Comparison of ENCODE assay signal across 23 cellular contexts in genomic region chr11:78469905-78470304, GRCh38. TPM values are rescaled to one million over a fixed set of nuclear protein-coding genes. Genes with fewer than 3 reads are reported as not detected.
DNase-seq lines count a peak whose midpoint lies in the region; ATAC-seq, FAIRE-seq and TF ChIP-seq lines count a peak whose summit lies in the region.
"Had no signal": no experiment of that assay in that cellular context is flagged by ENCODE, and none has a peak within 500 bp of the region (broad histone marks: within the 10 kb centered on the region; RNA-seq: fewer than 3 reads in every experiment).

No MANE protein-coding gene starts in this region.

- ATAC-seq in right lobe of liver (peak in 3 of 4 donors; percentile 57 to 64 (median 61)), HepG2 (no peak)
- no peak for ATAC-seq in stimulated activated naive B cell treated with anti-CD40 and anti-IgM and Interleukin-4, amounts not matched to agents 10 μg/mL and 1 μg/mL and 100 μg/mL, for 72 hours (replicated peaks)
- ATAC-seq: foreskin keratinocyte; natural killer cell treated with Interleukin-12 subunit alpha and Interleukin-12 subunit beta and Interleukin-15 and Interleukin-18, amount 100 ng/mL, for 72 hours had no signal

- no peaks in the 10 kb centered on the region for H3K9me3 ChIP-seq in right lobe of liver
- H3K9me3 ChIP-seq in HepG2 (ENCODE audit: low read length): no peaks in the 10 kb centered on the region
- H3K9me3 ChIP-seq: vagina had no signal

- DNase-seq in right lobe of liver (no peak), HepG2 (ENCODE audit: low spot score) (no peak), cerebellar cortex (ENCODE audit: low spot score) (peak; percentile 3), lung microvascular endothelial cell (ENCODE audit: low read depth in 2 of 2) (peak; percentile 80 to 83), AG20443 (ENCODE audit: low spot score) (no peak), NCI-H2196 (lab: John Stamatoyannopoulos, UW; ENCODE audit: unreplicated experiment) (no peak), NCI-H1048 (lab: John Stamatoyannopoulos, UW) (no peak)
- no peak for DNase-seq in stimulated activated naive B cell treated with anti-CD40 and anti-IgM and Interleukin-4, amounts not matched to agents 10 μg/mL and 1 μg/mL and 100 μg/mL, for 72 hours
- DNase-seq: activated CD4-positive, CD25-positive, alpha-beta regulatory T cell; DMS79; foreskin keratinocyte; mesendoderm; NCI-H1092 treated with DMSO at 0.1 percent for 48 hours; NCI-H774; spleen; substantia nigra had no signal

- H3K36me3 Mint-ChIP-seq in stimulated activated naive B cell treated with anti-CD40 and anti-IgM and Interleukin-4, amounts not matched to agents 10 μg/mL and 1 μg/mL and 100 μg/mL, for 72 hours: peaks cover 26 to 35% of the 10 kb centered on the region in 2 donors

- TF ChIP-seq POLR2A in right lobe of liver (IDR thresholded peaks at IDR 0.05) (no peak), HepG2 (IDR thresholded peaks at IDR 0.05; ENCODE audit: insufficient read depth in 1 of 2, low read depth in 2 of 2, low read length in 2 of 2) (no peak)

- TF ChIP-seq CTCF in right lobe of liver (IDR thresholded peaks at IDR 0.05) (no peak), HepG2 (CRISPR knock-in tag; IDR thresholded peaks at IDR 0.05) (no peak)

- no peak overlapping the region for H3K9ac ChIP-seq in HepG2 (ENCODE audit: insufficient read depth, low read depth, low read length)

- no peaks in the 10 kb centered on the region for H4K20me1 ChIP-seq in HepG2 (ENCODE audit: insufficient read depth, low read length)

- H3K27me3 ChIP-seq in right lobe of liver (no peaks in the 10 kb centered on the region), HepG2 (ENCODE audit: control insufficient read depth in 1 of 2, insufficient read depth in 2 of 2, low read length in 2 of 2) (no peaks in the 10 kb centered on the region)
- H3K27me3 ChIP-seq: foreskin keratinocyte, spleen, vagina had no signal

- H3K79me2 ChIP-seq in HepG2 (ENCODE audit: insufficient read depth, low read length): no peaks in the 10 kb centered on the region

- H3K36me3 ChIP-seq in right lobe of liver (no peaks in the 10 kb centered on the region), HepG2 (replicated peaks in 1 of 2; ENCODE audit: control insufficient read depth in 1 of 2, insufficient read depth in 2 of 2, low read length in 2 of 2) (peaks cover 6 to 26% of the 10 kb centered on the region in 2 experiments; a peak in 3 of 5 replicates)

- peaks cover 15 to 24% of the 10 kb centered on the region in 2 donors for H3K4me1 Mint-ChIP-seq in stimulated activated naive B cell treated with anti-CD40 and anti-IgM and Interleukin-4, amounts not matched to agents 10 μg/mL and 1 μg/mL and 100 μg/mL, for 72 hours

- H3K4me2 ChIP-seq in HepG2 (ENCODE audit: low read depth, low read length): no peak overlapping the region

- in situ Hi-C loops in HepG2 (cut with HindIII; ENCODE audit: extremely low pct_ligation_motif_present, low pct_unique_long_range_greater_than_20kb): no loop called here

- CTCF ChIA-PET in HepG2 (lab: Yijun Ruan, JAX; ENCODE audit: low intra/inter-chr PET ratio, low total read pairs): no interaction called here

- H3K27ac ChIP-seq in right lobe of liver (no peak overlapping the region), HepG2 (ENCODE audit: extremely low read length, insufficient read depth, low read length) (no peak overlapping the region)
- H3K27ac ChIP-seq: foreskin keratinocyte, vagina had no signal

- peak overlapping the region; percentile 2 for H3K27ac Mint-ChIP-seq in stimulated activated naive B cell treated with anti-CD40 and anti-IgM and Interleukin-4, amounts not matched to agents 10 μg/mL and 1 μg/mL and 100 μg/mL, for 72 hours
- H3K27ac Mint-ChIP-seq: activated naive CD8-positive, alpha-beta T cell; activated T-helper 1 cell treated with anti-CD3 and anti-CD28 coated beads, Interleukin-12 subunit alpha, Interleukin-12 subunit beta, Interleukin-2, Interleukin-4 antibody, amounts not matched to agents 30 ng/mL and 10 ng/mL and 1 ng/mL, durations not matched to agents 14 hours and 24 hours and 36 hours; natural killer cell treated with Interleukin-12 subunit alpha and Interleukin-12 subunit beta and Interleukin-15 and Interleukin-18, amount 100 ng/mL, for 72 hours; T-helper 2 cell treated with Interferon-gamma antibody and Interleukin-4, amounts not matched to agents 5 μg/mL and 100 μg/mL, for 36 hours had no signal

- no peaks in the 10 kb centered on the region for H3K27me3 Mint-ChIP-seq in stimulated activated naive B cell treated with anti-CD40 and anti-IgM and Interleukin-4, amounts not matched to agents 10 μg/mL and 1 μg/mL and 100 μg/mL, for 72 hours
- H3K27me3 Mint-ChIP-seq: activated naive CD8-positive, alpha-beta T cell; natural killer cell treated with Interleukin-12 subunit alpha and Interleukin-12 subunit beta and Interleukin-15 and Interleukin-18, amount 100 ng/mL, for 72 hours had no signal

- H3K9me3 Mint-ChIP-seq in stimulated activated naive B cell treated with anti-CD40 and anti-IgM and Interleukin-4, amounts not matched to agents 10 μg/mL and 1 μg/mL and 100 μg/mL, for 72 hours: no peaks in the 10 kb centered on the region
- H3K9me3 Mint-ChIP-seq: natural killer cell treated with Interleukin-12 subunit alpha and Interleukin-12 subunit beta and Interleukin-15 and Interleukin-18, amount 100 ng/mL, for 72 hours; T-helper 2 cell treated with Interferon-gamma antibody and Interleukin-4, amounts not matched to agents 5 μg/mL and 100 μg/mL, for 36 hours had no signal

- TF ChIP-seq RAD21 in HepG2 (CRISPR knock-in tag; IDR thresholded peaks at IDR 0.05): no peak

- intact Hi-C loops in right lobe of liver (cut with DNase I) (no loop called here), HepG2 (cut with micrococcal nuclease; ENCODE audit: unreplicated experiment) (no loop called here)

- H3K4me3 ChIP-seq in right lobe of liver: no peak overlapping the region
- H3K4me3 ChIP-seq in HepG2 (replicated peaks in 1 of 3; ENCODE audit: insufficient read depth in 1 of 3, low read depth in 2 of 3, low read length in 3 of 3): no peak overlapping the region
- H3K4me3 ChIP-seq: spleen, vagina had no signal

- 89% methylated on average over 3 of the region's 3 CpGs for WGBS in right lobe of liver (ENCODE audit: insufficient coverage, low coverage, low lambda C conversion rate, missing lambda C conversion rate)
- WGBS in HepG2 (ENCODE audit: low lambda C conversion rate): 96% methylated on average over 3 of the region's 3 CpGs

- FAIRE-seq in HepG2 (lab: Jason Lieb, UNC): no peak
- FAIRE-seq: A204.1, RCC 7860 had no signal

- H3K4me3 Mint-ChIP-seq in stimulated activated naive B cell treated with anti-CD40 and anti-IgM and Interleukin-4, amounts not matched to agents 10 μg/mL and 1 μg/mL and 100 μg/mL, for 72 hours: peak overlapping the region in 1 of 2 donors; percentile 5
- H3K4me3 Mint-ChIP-seq: activated naive CD8-positive, alpha-beta T cell; activated T-helper 1 cell treated with anti-CD3 and anti-CD28 coated beads, Interleukin-12 subunit alpha, Interleukin-12 subunit beta, Interleukin-2, Interleukin-4 antibody, amounts not matched to agents 30 ng/mL and 10 ng/mL and 1 ng/mL, durations not matched to agents 14 hours and 24 hours and 36 hours; natural killer cell treated with Interleukin-12 subunit alpha and Interleukin-12 subunit beta and Interleukin-15 and Interleukin-18, amount 100 ng/mL, for 72 hours; T-helper 2 cell treated with Interferon-gamma antibody and Interleukin-4, amounts not matched to agents 5 μg/mL and 100 μg/mL, for 36 hours had no signal

- TF ChIP-seq EP300 in HepG2 (IDR thresholded peaks at IDR 0.05; ENCODE audit: low read depth in 2 of 2, low read length in 2 of 2): no peak
- TF ChIP-seq EP300 in HepG2 (CRISPR knock-in tag; IDR thresholded peaks at IDR 0.05; ENCODE audit: borderline replicate concordance): no peak

- POLR2A ChIA-PET in HepG2 (lab: Yijun Ruan, JAX): no interaction called here

- H3K4me1 ChIP-seq in right lobe of liver (no peaks in the 10 kb centered on the region), HepG2 (ENCODE audit: insufficient read depth, low read length) (peaks cover 24% of the 10 kb centered on the region)
- H3K4me1 ChIP-seq: foreskin keratinocyte, vagina had no signal

- no TSS peak for BruUV-seq in HepG2 (replicated peaks; lab: Mats Ljungman, UMichigan)

- H2AFZ ChIP-seq in HepG2 (ENCODE audit: low read length): no peak overlapping the region

TF ChIP-seq in HepG2, 621 proteins besides CTCF, POLR2A, EP300 and RAD21:
- TF ChIP-seq ZNF530 (CRISPR knock-in tag; IDR thresholded peaks at IDR 0.05; ENCODE audit: low read depth): no peak
- no peak for TF ChIP-seq DNMT3B (CRISPR knock-in tag; conservative IDR thresholded peaks at IDR 0.05)
- TF ChIP-seq ZNF749 (CRISPR knock-in tag; IDR thresholded peaks at IDR 0.05; ENCODE audit: borderline replicate concordance): no peak
- TF ChIP-seq ZBTB21 (CRISPR knock-in tag; IDR thresholded peaks at IDR 0.05): no peak
- TF ChIP-seq ZNF674 (CRISPR knock-in tag; IDR thresholded peaks at IDR 0.05; ENCODE audit: low read depth): no peak
TF ChIP-seq in HepG2: peak in this region for 0.

RNA-seq across cellular contexts. Expression of gene GAB2, which starts 52.3 kb away (rescaled TPM):
- total RNA-seq in right lobe of liver: 10 to 100 TPM in 1 of 6 experiments, 1 to 10 TPM in 5; 3.8 to 10.2 (median 4.5) TPM
- 3.2 and 4.1 TPM in 2 replicates for total RNA-seq in HepG2 (2016; rRNA removed; fragmentation: Illumina TruSeq; extraction: Trizol)
- 0.35 and 0.40 TPM in 2 replicates for total RNA-seq in HepG2 (2016; cell fraction: cytosol; rRNA removed; fragmentation: Illumina TruSeq; extraction: Trizol; ENCODE audit: low read depth)
- total RNA-seq in HepG2 (2016; cell fraction: insoluble cytoplasmic fraction; rRNA removed; fragmentation: Illumina TruSeq; extraction: Trizol): 2.7 and 3.2 TPM in 2 replicates
- 1.6 and 1.7 TPM in 2 replicates for total RNA-seq in HepG2 (2016; cell fraction: membrane; rRNA removed; fragmentation: Illumina TruSeq; extraction: Trizol)
- total RNA-seq in HepG2 (2016; cell fraction: nucleus; rRNA removed; fragmentation: Illumina TruSeq; extraction: Trizol): 3.4 and 4.6 TPM in 2 replicates
- 7.9 and 8.6 TPM in 2 replicates for polyA plus RNA-seq in HepG2 (2011; rRNA removed)
- polyA plus RNA-seq in HepG2 (2011; cell fraction: cytosol; rRNA removed): 4.7 and 5.6 TPM in 2 replicates
- polyA plus RNA-seq in HepG2 (2011; cell fraction: nucleus; rRNA removed): 11.5 and 11.7 TPM in 2 replicates
- 9.4 and 12.0 TPM in 2 replicates for polyA plus RNA-seq in HepG2 (2012)
- 0.11 and 0.16 TPM in 2 replicates for polyA plus RNA-seq in HepG2 (2016; cell fraction: cytosol; fragmentation: Illumina TruSeq; extraction: Trizol; ENCODE audit: low read depth)
- polyA plus RNA-seq in HepG2 (2016; cell fraction: insoluble cytoplasmic fraction; fragmentation: Illumina TruSeq; extraction: Trizol; ENCODE audit: low read depth): 2.2 TPM in 2 replicates
- polyA plus RNA-seq in HepG2 (2016; cell fraction: membrane; fragmentation: Illumina TruSeq; extraction: Trizol; ENCODE audit: low read depth): 0.73 and 0.90 TPM in 2 replicates
- polyA plus RNA-seq in HepG2 (2016; cell fraction: nucleus; fragmentation: Illumina TruSeq; extraction: Trizol; ENCODE audit: insufficient read depth, low read depth): 3.2 and 4.9 TPM in 2 replicates
- 10.0 and 14.5 TPM in 2 replicates for polyA minus RNA-seq in HepG2 (2011; rRNA and poly(A)+ RNA removed; ENCODE audit: low replicate concordance)
- 5.8 and 6.6 TPM in 2 replicates for polyA minus RNA-seq in HepG2 (2011; cell fraction: cytosol; rRNA and poly(A)+ RNA removed)
- polyA minus RNA-seq in HepG2 (2011; cell fraction: nucleus; rRNA and poly(A)+ RNA removed): 11.7 and 15.5 TPM in 2 replicates
- 14.2 and 21.2 TPM in 2 replicates for total RNA-seq in lung microvascular endothelial cell

Comparison
In these comparisons a context has a peak if more than half of its experiments do, and no peak if none do; other contexts are left out.
1. ATAC-seq: peak in right lobe of liver (3 of 4); none in HepG2 (single experiment) and stimulated activated naive B cell treated with anti-CD40 and anti-IgM and Interleukin-4, amounts not matched to agents 10 μg/mL and 1 μg/mL and 100 μg/mL, for 72 hours (0 of 2).
2. DNase-seq: peak in cerebellar cortex (single experiment) and lung microvascular endothelial cell (2 of 2); none in right lobe of liver (0 of 3), HepG2 (single experiment), stimulated activated naive B cell treated with anti-CD40 and anti-IgM and Interleukin-4, amounts not matched to agents 10 μg/mL and 1 μg/mL and 100 μg/mL, for 72 hours (single experiment), AG20443 (single experiment), NCI-H2196 (single experiment) and NCI-H1048 (single experiment).